Comparison of ENCODE assay signal across 17 cellular contexts in genomic region chr15:86439614-86440013, GRCh38.
"Had no signal": no experiment of that assay in that cellular context is flagged by ENCODE, and none has a peak within 500 bp of the region (broad histone marks: within the 10 kb centered on the region; RNA-seq: fewer than 3 reads in every experiment).

No MANE protein-coding gene starts in this region.

- H3K9ac ChIP-seq: parathyroid adenoma had no signal

- H3K9me3 ChIP-seq: heart left ventricle, lower lobe of right lung, prostate gland, right lobe of liver, spleen, testis, tibial nerve had no signal

- H3K27ac ChIP-seq: coronary artery, heart left ventricle, lower lobe of right lung, parathyroid adenoma, prostate gland, right lobe of liver, spleen, testis, tibial nerve had no signal

- H3K36me3 ChIP-seq: heart left ventricle, lower lobe of right lung, prostate gland, right lobe of liver, spleen, tibial nerve had no signal

- H3K4me1 ChIP-seq: heart left ventricle, lower lobe of right lung, parathyroid adenoma, prostate gland, right lobe of liver, spleen, testis, tibial nerve had no signal

- H3K79me2 ChIP-seq: parathyroid adenoma had no signal

- H3K4me3 ChIP-seq: coronary artery, heart left ventricle, lower lobe of right lung, prostate gland, right lobe of liver, spleen, testis, tibial nerve had no signal

- H2AFZ ChIP-seq: parathyroid adenoma had no signal

- H3K27me3 ChIP-seq: heart left ventricle, right lobe of liver, spleen, testis, tibial nerve had no signal

- DNase-seq: effector CD8-positive, alpha-beta T cell; foreskin melanocyte; heart left ventricle; islet precursor cell; lower lobe of right lung; midbrain; naive B cell; right lobe of liver; spleen; stimulated activated CD4-positive, alpha-beta T cell treated with anti-CD3 and anti-CD28 coated beads, Interleukin-15, amount 100 ng/mL, for 24 hours; stimulated activated CD4-positive, alpha-beta T cell treated with anti-CD3 and anti-CD28 coated beads, Interleukin-1b, Interleukin-23, amount 100 ng/mL, for 48 hours; stimulated activated CD4-positive, alpha-beta T cell treated with anti-CD3 and anti-CD28 coated beads, Interleukin-4, amount 100 ng/mL, for 24 hours; testis had no signal
